ENCODE assay signal across 8 cellular contexts in genomic region chrX:119692241-119693031, GRCh38. TPM values are rescaled to one million over a fixed set of nuclear protein-coding genes. Genes with fewer than 3 reads are reported as not detected.
DNase-seq lines count a peak whose midpoint lies in the region; ATAC-seq and TF ChIP-seq lines count a peak whose summit lies in the region.

No MANE protein-coding gene starts in this region.

- peak overlapping the region; percentile 77 for H3K4me3 ChIP-seq in NT2/D1 (ENCODE audit: insufficient read length, low read depth)
- H3K4me3 ChIP-seq in fibroblast of lung (replicated peaks in 1 of 4; ENCODE audit: control extremely low read depth in 1 of 4, insufficient read depth in 1 of 4, low read depth in 3 of 4, low read length in 4 of 4), result peak overlapping the region; percentile 57 to 65 (median 60)
- peak overlapping the region; percentile 54 to 91 for H3K4me3 ChIP-seq in aorta (ENCODE audit: low read length in 2 of 2)

- peak overlapping the region; percentile 93 for H3K27ac Mint-ChIP-seq in neural crest cell (ENCODE audit: unreplicated experiment)

- H4K20me1 ChIP-seq in fibroblast of lung (ENCODE audit: control insufficient read depth, extremely low read depth, insufficient read depth, low read length), result no peaks in the 10 kb centered on the region

- WGBS in aorta, 2 donors, result 1 to 28% methylated on average over 62 to 66 of the region's 66 CpGs

- ATAC-seq in aorta (ENCODE audit: low FRiP score), result peak; percentile 41

- peaks cover 14% of the 10 kb centered on the region for H3K4me1 Mint-ChIP-seq in neural crest cell

- intact Hi-C loops in aorta (cut with DNase I), result no loop called here

- H3K4me3 Mint-ChIP-seq in neural crest cell, result peak overlapping the region; percentile 93

- H2AFZ ChIP-seq in fibroblast of lung (ENCODE audit: low read length), result peak overlapping the region; percentile 41

- H3K36me3 ChIP-seq in NT2/D1 (ENCODE audit: insufficient read depth, insufficient read length, low read length) (no peaks in the 10 kb centered on the region), fibroblast of lung (ENCODE audit: control insufficient read depth, insufficient read depth, low read length) (no peaks in the 10 kb centered on the region), aorta (ENCODE audit: control insufficient read depth in 1 of 2, insufficient read depth in 2 of 2, low read length in 1 of 2) (no peaks in the 10 kb centered on the region)

- H3K9ac ChIP-seq in NT2/D1 (ENCODE audit: insufficient read length, low read depth) (peak overlapping the region; percentile 85), fibroblast of lung (ENCODE audit: insufficient read depth, low read length) (peak overlapping the region; percentile 66)

- DNase-seq in D341Med (ENCODE audit: low spot score) (peak; percentile 64), H4 (ENCODE audit: low spot score) (peak; percentile 15), NT2/D1 (ENCODE audit: low read depth, low spot score) (no peak), fibroblast of lung (ENCODE audit: low read depth in 2 of 2) (peak; percentile 27 to 74), neural crest cell (ENCODE audit: low read depth, low spot score) (peak; percentile 14), aorta (peak; percentile 58 to 78), inferior parietal cortex (ENCODE audit: extremely low spot score) (no peak)
- DNase-seq in activated T-cell treated with anti-CD3 and anti-CD28 coated beads, Interleukin-2, amount 50 U/mL, for 48 hours, result peak; percentile 80 to 85

- no peaks in the 10 kb centered on the region for H3K79me2 ChIP-seq in fibroblast of lung (ENCODE audit: control insufficient read depth, insufficient read depth, low read length)

- H3K27ac ChIP-seq in fibroblast of lung (ENCODE audit: insufficient read depth, low read length) (peak overlapping the region; percentile 28), aorta (ENCODE audit: low read depth in 1 of 2, low read length in 2 of 2) (no peak overlapping the region)

- H3K9me3 ChIP-seq in NT2/D1 (ENCODE audit: insufficient read depth, low read length), result no peaks in the 10 kb centered on the region
- no peaks in the 10 kb centered on the region for H3K9me3 ChIP-seq in fibroblast of lung (ENCODE audit: control insufficient read depth, insufficient read depth, low read depth, low read length)
- no peaks in the 10 kb centered on the region for H3K9me3 ChIP-seq in aorta (ENCODE audit: control insufficient read depth, low read length)

- peaks cover 4% of the 10 kb centered on the region for H3K4me1 ChIP-seq in NT2/D1 (ENCODE audit: insufficient read depth, insufficient read length)
- no peaks in the 10 kb centered on the region for H3K4me1 ChIP-seq in fibroblast of lung (ENCODE audit: control insufficient read depth, extremely low read depth, insufficient read depth, low read length)
- H3K4me1 ChIP-seq in aorta (ENCODE audit: control insufficient read depth in 1 of 2, insufficient read depth in 2 of 2, low read length in 2 of 2), result no peaks in the 10 kb centered on the region

- peaks cover 3% of the 10 kb centered on the region for H3K9me3 Mint-ChIP-seq in neural crest cell

- peak overlapping the region; percentile 40 for H3K4me2 ChIP-seq in fibroblast of lung (ENCODE audit: extremely low read depth, insufficient read depth, low read length)

- peaks cover 13% of the 10 kb centered on the region for H3K27me3 ChIP-seq in NT2/D1 (ENCODE audit: insufficient read depth, insufficient read length)
- H3K27me3 ChIP-seq in fibroblast of lung (ENCODE audit: control insufficient read depth, insufficient read depth, low read length), result no peaks in the 10 kb centered on the region
- peaks cover 0 to 2% of the 10 kb centered on the region in 2 donors for H3K27me3 ChIP-seq in aorta (ENCODE audit: control insufficient read depth in 1 of 2, insufficient read depth in 2 of 2, low read length in 1 of 2)

- H3K27me3 Mint-ChIP-seq in neural crest cell (ENCODE audit: low read depth), result no peaks in the 10 kb centered on the region

- TF ChIP-seq CTCF in fibroblast of lung (conservative IDR thresholded peaks at IDR 0.05 in 1 of 2, IDR thresholded peaks at IDR 0.05 in 1 of 2; ENCODE audit: low read depth in 1 of 2, low read length in 2 of 2), result peak in 1 of 2 donors; percentile 11
- peak; percentile 16 for TF ChIP-seq CTCF in neural crest cell (conservative IDR thresholded peaks at IDR 0.05)

- H3K36me3 Mint-ChIP-seq in neural crest cell (ENCODE audit: low read depth), result peaks cover 4% of the 10 kb centered on the region

RNA-seq across cellular contexts. Expression of gene SEPTIN6, which starts 0.5 kb away (rescaled TPM):
- 21.3 and 28.0 TPM in 2 replicates for total RNA-seq in H4 (2014; rRNA removed; shearing (Covaris generic))
- total RNA-seq in fibroblast of lung (5.6 and 5.9 TPM in 2 replicates), neural crest cell (39.4 and 44.2 TPM in 2 replicates), aorta (10 to 100 TPM; 19.0 to 23.7 TPM)
- polyA plus RNA-seq in fibroblast of lung (12.8 and 19.9 TPM in 2 replicates), aorta (1 to 10 TPM; 4.5 to 6.4 TPM)
- polyA plus RNA-seq in fibroblast of lung (2012), result 11.6 and 14.6 TPM in 2 replicates
- 10.9 and 22.3 TPM in 2 replicates for polyA minus RNA-seq in fibroblast of lung (ENCODE audit: low replicate concordance)

Comparison
In these comparisons a context has a peak if more than half of its experiments do, and no peak if none do; other contexts are left out.
1. DNase-seq: peak in D341Med (single experiment), H4 (single experiment), activated T-cell treated with anti-CD3 and anti-CD28 coated beads, Interleukin-2, amount 50 U/mL, for 48 hours (2 of 2), fibroblast of lung (2 of 2), neural crest cell (single experiment) and aorta (2 of 2); none in NT2/D1 (single experiment) and inferior parietal cortex (single experiment).
2. Peak in every context shown above with its lines, with median percentiles within 50 percentile points of each other: H3K4me3 ChIP-seq.